Comparison of ENCODE assay signal across 7 cellular contexts in genomic region chr10:101176577-101176976, GRCh38. TPM values are rescaled to one million over a fixed set of nuclear protein-coding genes. Genes with fewer than 3 reads are reported as not detected.
"Had no signal": no experiment of that assay in that cellular context is flagged by ENCODE, and none has a peak within 500 bp of the region (broad histone marks: within the 10 kb centered on the region; RNA-seq: fewer than 3 reads in every experiment).

No MANE protein-coding gene starts in this region.

- H3K4me3 Mint-ChIP-seq: GM23338, H9 had no signal

- DNase-seq: H9, HCEC 1CT, IMR-90, KG1 had no signal

- H3K4me1 Mint-ChIP-seq: GM23338, H9 had no signal

- H3K27ac Mint-ChIP-seq: GM23338, H9 had no signal

- H3K4me3 ChIP-seq: GM23338 had no signal

RNA-seq across cellular contexts. Expression of gene TLX1, which starts 45.5 kb away (rescaled TPM):
- total RNA-seq: GM23338, H1, H9, HT-29, IMR-90 had no signal
- polyA plus RNA-seq: GM23338, H1, IMR-90 had no signal

RNA-seq across cellular contexts. Expression of gene LBX1, which starts 52.7 kb away (rescaled TPM):
- total RNA-seq: GM23338, H1, H9, HT-29, IMR-90 had no signal
- polyA plus RNA-seq: GM23338, H1, IMR-90 had no signal
